Comparison of ENCODE assay signal across 8 cellular contexts in genomic region chr10:32005050-32005449, GRCh38. TPM values are rescaled to one million over a fixed set of nuclear protein-coding genes. Genes with fewer than 3 reads are reported as not detected.
DNase-seq lines count a peak whose midpoint lies in the region; ATAC-seq lines count a peak whose summit lies in the region.

No MANE protein-coding gene starts in this region.

- H3K4me2 ChIP-seq in GM23248 (ENCODE audit: unreplicated experiment), result no peak overlapping the region

- ATAC-seq in activated naive CD4-positive, alpha-beta T cell treated with anti-CD3 and anti-CD28 coated beads, Interleukin-2, amount 50 U/mL, for 72 hours, result peak; percentile 56 to 61
- ATAC-seq in Right ventricle myocardium superior (ENCODE audit: poor library complexity) (peak; percentile 66), GM21423 (IDR thresholded peaks at IDR 0.05; ENCODE audit: unreplicated experiment) (no peak)
- ATAC-seq in stimulated activated memory B cell treated with anti-CD40 and anti-IgM and Interleukin-4, amounts not matched to agents 10 μg/mL and 1 μg/mL and 100 μg/mL, for 72 hours, result peak; percentile 68

- H3K9ac ChIP-seq in GM23248, result no peak overlapping the region

- intact Hi-C loops in Right ventricle myocardium superior (cut with DNase I), result loop anchor here (10.0 kb wide), 1 partner anchor 140 kb away; no protein-coding TSS in a partner anchor

- peaks cover 10% of the 10 kb centered on the region; the same call in 1 of the 2 replicates for H3K4me1 ChIP-seq in GM23248 (ENCODE audit: insufficient read depth)

- WGBS in GM23248 (ENCODE audit: low coverage in 1 of 2, low lambda C conversion rate in 2 of 2, missing lambda C conversion rate in 2 of 2), 2 experiments, result 32 to 33% methylated on average over 4 of the region's 4 CpGs

- H3K4me3 Mint-ChIP-seq in stimulated activated memory B cell treated with anti-CD40 and anti-IgM and Interleukin-4, amounts not matched to agents 10 μg/mL and 1 μg/mL and 100 μg/mL, for 72 hours, result no peak overlapping the region

- no peaks in the 10 kb centered on the region for H3K27me3 ChIP-seq in GM23248 (replicated peaks; ENCODE audit: insufficient read depth)

- H3K27ac Mint-ChIP-seq in activated naive CD4-positive, alpha-beta T cell treated with anti-CD3 and anti-CD28 coated beads, Interleukin-2, amount 50 U/mL, for 72 hours, result peak overlapping the region in 1 of 2 donors; percentile 48
- no peak overlapping the region for H3K27ac Mint-ChIP-seq in stimulated activated memory B cell treated with anti-CD40 and anti-IgM and Interleukin-4, amounts not matched to agents 10 μg/mL and 1 μg/mL and 100 μg/mL, for 72 hours

- H3K27ac ChIP-seq in GM23248, result no peak overlapping the region

- H2AFZ ChIP-seq in GM23248, result no peak overlapping the region

- in situ Hi-C loops in GM23248 (cut with MboI), result loop anchor here (10.0 kb wide), 1 partner anchor 150 kb away; no protein-coding TSS in a partner anchor

- H3K79me2 ChIP-seq in GM23248 (ENCODE audit: insufficient read depth), result no peaks in the 10 kb centered on the region

- H3K9me3 Mint-ChIP-seq in activated naive CD4-positive, alpha-beta T cell treated with anti-CD3 and anti-CD28 coated beads, Interleukin-2, amount 50 U/mL, for 72 hours, result no peaks in the 10 kb centered on the region
- no peaks in the 10 kb centered on the region for H3K9me3 Mint-ChIP-seq in stimulated activated memory B cell treated with anti-CD40 and anti-IgM and Interleukin-4, amounts not matched to agents 10 μg/mL and 1 μg/mL and 100 μg/mL, for 72 hours

- DNase-seq in NCI-H146 (lab: John Stamatoyannopoulos, UW) (peak; percentile 35), NCI-H146 treated with DMSO at 0.1 percent for 48 hours (lab: John Stamatoyannopoulos, UW; ENCODE audit: unreplicated experiment) (no peak), GM23248 (peak; percentile 60), NCI-H82 treated with DMSO at 0.1 percent for 48 hours (lab: John Stamatoyannopoulos, UW; ENCODE audit: unreplicated experiment) (peak; percentile 3), Right ventricle myocardium superior (no peak)
- peak in 1 of 2 donors; percentile 23 for DNase-seq in activated naive CD4-positive, alpha-beta T cell treated with anti-CD3 and anti-CD28 coated beads, Interleukin-2, amount 50 U/mL, for 72 hours (ENCODE audit: low spot score in 2 of 2)

- no peaks in the 10 kb centered on the region for H4K20me1 ChIP-seq in GM23248 (ENCODE audit: insufficient read depth)

- peaks cover 6% of the 10 kb centered on the region for H3K4me1 Mint-ChIP-seq in stimulated activated memory B cell treated with anti-CD40 and anti-IgM and Interleukin-4, amounts not matched to agents 10 μg/mL and 1 μg/mL and 100 μg/mL, for 72 hours

- H3F3A ChIP-seq in GM23248 (ENCODE audit: insufficient read depth), result peaks cover 35% of the 10 kb centered on the region

- peaks cover 25% of the 10 kb centered on the region for H3K36me3 ChIP-seq in GM23248 (ENCODE audit: low read depth)

- H3K9me2 ChIP-seq in GM23248 (ENCODE audit: insufficient read depth), result no peaks in the 10 kb centered on the region

- H3K27me3 Mint-ChIP-seq in stimulated activated memory B cell treated with anti-CD40 and anti-IgM and Interleukin-4, amounts not matched to agents 10 μg/mL and 1 μg/mL and 100 μg/mL, for 72 hours, result no peaks in the 10 kb centered on the region

- H3K4me3 ChIP-seq in GM23248, result no peak overlapping the region

- no peaks in the 10 kb centered on the region for H3K9me3 ChIP-seq in GM23248 (ENCODE audit: low read depth)

- no peaks in the 10 kb centered on the region for H3K36me3 Mint-ChIP-seq in activated naive CD4-positive, alpha-beta T cell treated with anti-CD3 and anti-CD28 coated beads, Interleukin-2, amount 50 U/mL, for 72 hours
- peaks cover 7% of the 10 kb centered on the region for H3K36me3 Mint-ChIP-seq in stimulated activated memory B cell treated with anti-CD40 and anti-IgM and Interleukin-4, amounts not matched to agents 10 μg/mL and 1 μg/mL and 100 μg/mL, for 72 hours

RNA-seq across cellular contexts. Expression of gene KIF5B, which starts 51.2 kb away (rescaled TPM):
- 133 and 137 TPM in 2 replicates for total RNA-seq in GM23248 (2014; rRNA removed; shearing (Covaris generic))
- polyA plus RNA-seq in GM23248 (2016; fragmentation: Nextera tagmentation; extraction: Ambion mirVana), result 79.6 and 81.5 TPM in 2 replicates
- total RNA-seq in activated naive CD4-positive, alpha-beta T cell treated with anti-CD3 and anti-CD28 coated beads, Interleukin-2, amount 50 U/mL, for 72 hours, result 10 to 100 TPM; 48.5 to 95.1 TPM
- total RNA-seq in Right ventricle myocardium superior, result 133 TPM

Comparison
In these comparisons a context has a peak if more than half of its experiments do, and no peak if none do; other contexts are left out.
1. DNase-seq: peak in NCI-H146 (single experiment), GM23248 (single experiment) and NCI-H82 treated with DMSO at 0.1 percent for 48 hours (single experiment); none in NCI-H146 treated with DMSO at 0.1 percent for 48 hours (single experiment) and Right ventricle myocardium superior (single experiment).